In the genomic region with DNA sequence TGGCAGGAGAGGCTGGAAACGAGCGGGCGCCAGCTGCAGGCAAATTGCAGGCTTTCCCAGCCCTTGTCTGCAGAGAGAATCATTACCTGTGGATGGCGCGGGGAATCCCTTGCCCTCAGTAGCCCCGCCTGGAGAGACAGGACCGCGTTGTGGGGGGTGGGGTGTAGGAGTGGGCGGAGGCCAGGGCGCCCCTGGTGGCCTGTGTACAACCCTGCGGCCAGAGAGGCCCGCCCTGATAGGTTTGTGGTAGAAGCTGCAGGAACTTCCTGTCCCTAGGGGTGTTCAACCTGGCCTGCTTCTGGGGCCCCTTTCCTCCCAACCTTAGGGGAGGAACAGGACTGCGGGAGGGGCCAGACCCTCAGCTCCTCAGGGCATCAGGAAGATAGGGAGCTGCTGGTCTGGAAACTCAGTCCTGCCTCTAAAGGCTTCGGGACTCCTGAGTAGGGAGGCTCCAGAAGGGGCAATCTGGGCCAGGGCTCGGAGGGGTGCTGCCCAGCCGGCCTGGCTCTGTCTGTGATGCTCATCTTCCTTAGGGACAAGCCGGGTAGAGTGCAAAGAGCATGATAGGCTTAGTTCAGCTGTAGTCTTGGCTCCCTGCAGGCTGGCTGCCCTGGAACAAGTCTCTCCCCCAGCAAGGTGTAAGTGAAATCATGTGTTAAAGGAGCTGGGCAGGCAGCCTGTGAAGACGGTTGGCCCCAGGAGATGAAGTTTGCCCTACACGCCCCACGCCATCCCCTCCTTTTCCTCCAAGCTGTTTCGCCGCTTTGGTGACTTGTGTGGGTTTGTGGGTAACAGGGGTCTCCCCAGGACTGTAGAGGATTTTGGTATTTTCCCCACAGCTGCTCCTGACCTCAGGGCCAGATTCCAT, we compare ENCODE assay signal across 8 cellular contexts. TPM values are rescaled to one million over a fixed set of nuclear protein-coding genes. Genes with fewer than 3 reads are reported as not detected.
DNase-seq lines count a peak whose midpoint lies in the region; ATAC-seq lines count a peak whose summit lies in the region.

No MANE protein-coding gene starts in this region.

- H3K4me1 ChIP-seq in NT2/D1 (ENCODE audit: insufficient read depth, insufficient read length): peaks cover 26% of the 10 kb centered on the region

- H3K27me3 ChIP-seq in NT2/D1 (ENCODE audit: insufficient read depth, insufficient read length): no peaks in the 10 kb centered on the region

- peak overlapping the region; percentile 76 for H3K9ac ChIP-seq in NT2/D1 (ENCODE audit: insufficient read length, low read depth)

- DNase-seq in COLO829 (ENCODE audit: low spot score) (peak; percentile 69), HK-2 (ENCODE audit: unreplicated experiment) (peak; percentile 87), NT2/D1 (ENCODE audit: low read depth, low spot score) (peak; percentile 81), epidermal melanocyte (ENCODE audit: insufficient read length, low spot score) (peak; percentile 89), mucosa of gallbladder (ENCODE audit: low spot score) (peak; percentile 72)
- peak; percentile 79 for DNase-seq in activated CD8-positive, alpha-beta memory T cell treated with anti-CD3 and anti-CD28 coated beads, Interleukin-2, amount 50 U/mL, for 4 hours
- DNase-seq in stimulated activated CD8-positive, alpha-beta memory T cell treated with anti-CD3 and anti-CD28 coated beads, Interleukin-4, amount 100 ng/mL, for 24 hours (ENCODE audit: low read depth): peak; percentile 77

- peak; percentile 72 for ATAC-seq in GM19455 (IDR thresholded peaks at IDR 0.05; ENCODE audit: unreplicated experiment)

- H3K4me3 ChIP-seq in NT2/D1 (ENCODE audit: insufficient read length, low read depth): peak overlapping the region; percentile 53

- peaks cover 20% of the 10 kb centered on the region for H3K36me3 ChIP-seq in NT2/D1 (ENCODE audit: insufficient read depth, insufficient read length, low read length)

- H3K9me3 ChIP-seq in NT2/D1 (ENCODE audit: insufficient read depth, low read length): no peaks in the 10 kb centered on the region

RNA-seq across cellular contexts. Expression of gene SUSD2, which starts 24.1 kb away (rescaled TPM):
- 2.0 TPM for total RNA-seq in mucosa of gallbladder

Comparison
In these comparisons a context has a peak if more than half of its experiments do, and no peak if none do; other contexts are left out.
1. Peak in every context shown above with its lines: DNase-seq, ATAC-seq and H3K4me3 ChIP-seq.